ENCODE assay signal across 10 cellular contexts in genomic region chr2:137964859-137965459, GRCh38. TPM values are rescaled to one million over a fixed set of nuclear protein-coding genes. Genes with fewer than 3 reads are reported as not detected.
DNase-seq lines count a peak whose midpoint lies in the region; ATAC-seq, FAIRE-seq and TF ChIP-seq lines count a peak whose summit lies in the region.
"Had no signal": no experiment of that assay in that cellular context is flagged by ENCODE, and none has a peak within 500 bp of the region (broad histone marks: within the 10 kb centered on the region; RNA-seq: fewer than 3 reads in every experiment).

No MANE protein-coding gene starts in this region.

- no peaks in the 10 kb centered on the region for H3K36me3 ChIP-seq in heart left ventricle
- no peaks in the 10 kb centered on the region for H3K36me3 ChIP-seq in esophagus muscularis mucosa
- H3K36me3 ChIP-seq in aorta (ENCODE audit: control insufficient read depth in 1 of 2, insufficient read depth in 2 of 2, low read length in 1 of 2), result no peaks in the 10 kb centered on the region

- peak overlapping the region; percentile 97 for H3K27ac Mint-ChIP-seq in nephron progenitor cell

- H3K4me3 ChIP-seq in heart left ventricle (peak overlapping the region; percentile 16 to 69 (median 57)), esophagus muscularis mucosa (peak overlapping the region; percentile 51 to 64 (median 60)), aorta (ENCODE audit: low read length in 2 of 2) (peak overlapping the region; percentile 20 to 90)

- H3K9me3 ChIP-seq in heart left ventricle (peaks cover 0 to 5% (median 0%) of the 10 kb centered on the region in 12 donors), esophagus muscularis mucosa (no peaks in the 10 kb centered on the region), aorta (ENCODE audit: control insufficient read depth, low read length) (no peaks in the 10 kb centered on the region)

- H3K9me3 Mint-ChIP-seq in nephron progenitor cell, result no peaks in the 10 kb centered on the region

- DNase-seq in heart left ventricle (no peak), cardiac septum (ENCODE audit: low spot score) (no peak), esophagus muscularis mucosa (ENCODE audit: extremely low spot score) (no peak), nephron progenitor cell (no peak), aorta (no peak), T-helper 2 cell (no peak), anterior cingulate cortex (lab: John Stamatoyannopoulos, UW) (no peak), RCC 7860 (ENCODE audit: low spot score) (no peak)
- DNase-seq: activated CD8-positive, alpha-beta memory T cell treated with anti-CD3 and anti-CD28 coated beads, Interleukin-2, amount 50 U/mL, for 48 hours had no signal

- TF ChIP-seq POLR2A in heart left ventricle (IDR thresholded peaks at IDR 0.05), result no peak
- no peak for TF ChIP-seq POLR2A in esophagus muscularis mucosa (IDR thresholded peaks at IDR 0.05; ENCODE audit: low read depth)

- H3K4me1 Mint-ChIP-seq in nephron progenitor cell, result peaks cover 34% of the 10 kb centered on the region

- H3K27ac ChIP-seq in heart left ventricle (peak overlapping the region; percentile 51 to 94 (median 78)), esophagus muscularis mucosa (replicated peaks in 1 of 4) (peak overlapping the region; percentile 73 to 79 (median 78)), aorta (ENCODE audit: low read depth in 1 of 2, low read length in 2 of 2) (peak overlapping the region; percentile 22 to 60)

- intact Hi-C loops in heart left ventricle (cut with DNase I) (loop anchor here in 2 of 10 donors (5.0 to 10.0 kb wide), 2 partner anchors 537 to 540 kb away; partner anchors contain the start of gene SPOPL (in 2 of the 2)), cardiac septum (cut with DNase I) (loop anchor here (5.0 kb wide), 2 partner anchors 537 to 742 kb away; partner anchors contain the start of gene SPOPL), esophagus muscularis mucosa (cut with DNase I) (no loop called here), aorta (cut with DNase I) (loop anchor here (10.0 kb wide), 3 partner anchors 270 to 530 kb away; no protein-coding TSS in a partner anchor)

- TF ChIP-seq CTCF in heart left ventricle (IDR thresholded peaks at IDR 0.05) (no peak), esophagus muscularis mucosa (IDR thresholded peaks at IDR 0.05) (no peak), nephron progenitor cell (IDR thresholded peaks at IDR 0.05) (no peak)

- peaks cover 21% of the 10 kb centered on the region for H3K36me3 Mint-ChIP-seq in nephron progenitor cell (ENCODE audit: low read depth)

- 56 to 58% (median 57%) methylated on average over 3 of the region's 3 CpGs for WGBS in heart left ventricle, 4 donors
- WGBS in esophagus muscularis mucosa, result 39% methylated on average over 3 of the region's 3 CpGs
- WGBS in aorta, 2 donors, result 2 to 8% methylated on average over 3 of the region's 3 CpGs

- no peak for TF ChIP-seq EP300 in esophagus muscularis mucosa (IDR thresholded peaks at IDR 0.05)

- peak overlapping the region; percentile 82 for H3K4me3 Mint-ChIP-seq in nephron progenitor cell

- H3K27me3 ChIP-seq in heart left ventricle (no peaks in the 10 kb centered on the region), esophagus muscularis mucosa (no peaks in the 10 kb centered on the region), aorta (ENCODE audit: control insufficient read depth in 1 of 2, insufficient read depth in 2 of 2, low read length in 1 of 2) (no peaks in the 10 kb centered on the region)

- no peaks in the 10 kb centered on the region for H3K27me3 Mint-ChIP-seq in nephron progenitor cell (ENCODE audit: low read depth, poor library complexity)

- FAIRE-seq in RCC 7860 (lab: Jason Lieb, UNC), result no peak
- FAIRE-seq: GM12892 had no signal

- no peak for ATAC-seq in heart left ventricle
- ATAC-seq in aorta (ENCODE audit: low FRiP score), result no peak

- H3K4me1 ChIP-seq in heart left ventricle, result peaks cover 0 to 59% (median 15%) of the 10 kb centered on the region in 12 donors
- H3K4me1 ChIP-seq in esophagus muscularis mucosa, result peaks cover 16 to 32% (median 25%) of the 10 kb centered on the region in 4 donors
- H3K4me1 ChIP-seq in aorta (ENCODE audit: control insufficient read depth in 1 of 2, insufficient read depth in 2 of 2, low read length in 2 of 2), result peaks cover 1 to 2% of the 10 kb centered on the region in 2 donors

RNA-seq across cellular contexts. Expression of gene HNMT, which starts 0.7 kb away (rescaled TPM):
- total RNA-seq in heart left ventricle (10 to 100 TPM in 6 of 9 donors, 1 to 10 TPM in 3; 7.5 to 38.1 (median 10.4) TPM), cardiac septum (11.8 TPM), esophagus muscularis mucosa (10 to 100 TPM; 11.2 to 25.5 (median 21.6) TPM), aorta (10 to 100 TPM; 35.8 to 82.8 TPM)
- polyA plus RNA-seq in heart left ventricle (1 to 10 TPM; 4.5 to 8.2 TPM), aorta (100 to 1,000 TPM in 1 of 2 donors, 10 to 100 TPM in 1; 65.5 to 102 TPM)
